In the genomic region with DNA sequence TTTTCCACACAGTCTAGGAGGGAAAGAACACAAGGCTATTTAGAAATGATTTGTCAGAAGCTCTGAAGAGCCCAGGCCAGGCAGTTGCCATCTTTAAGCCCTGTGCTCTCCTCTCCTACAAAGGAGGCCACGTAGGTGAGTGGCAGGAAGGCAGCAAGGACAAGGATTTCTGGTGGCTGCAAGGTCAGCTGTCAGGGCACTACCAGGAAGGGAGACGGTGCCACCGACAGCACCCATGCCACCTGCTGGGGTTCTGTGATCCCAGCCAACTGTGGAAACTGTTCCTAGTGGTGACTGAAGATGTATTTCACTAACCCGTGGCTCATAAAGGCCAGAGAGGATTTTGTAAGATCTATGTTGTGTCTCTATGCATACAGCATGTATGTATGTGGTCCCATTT, we compare ENCODE assay signal across 21 cellular contexts. TPM values are rescaled to one million over a fixed set of nuclear protein-coding genes. Genes with fewer than 3 reads are reported as not detected.
"Had no signal": no experiment of that assay in that cellular context is flagged by ENCODE, and none has a peak within 500 bp of the region (broad histone marks: within the 10 kb centered on the region; RNA-seq: fewer than 3 reads in every experiment).

No MANE protein-coding gene starts in this region.

- H3K27ac ChIP-seq: cardiac muscle cell, lower lobe of right lung, sigmoid colon, upper lobe of left lung had no signal

- H3K4me1 Mint-ChIP-seq: activated CD4-positive, alpha-beta memory T cell treated with anti-CD3 and anti-CD28 coated beads, Interleukin-2, amount 10 ng/mL, durations not matched to agents 7 days and 5 days; activated CD4-positive, alpha-beta T cell treated with anti-CD3 and anti-CD28 coated beads, Interleukin-2, amount 10 ng/mL, durations not matched to agents 24 days and 14 days; neural crest cell had no signal

- ATAC-seq: activated T-helper 17 cell treated with anti-CD3 and anti-CD28 coated beads, Interleukin-2, amount 50 U/mL, for 72 hours; lower lobe of right lung; mucosa of descending colon; naive thymus-derived CD4-positive, alpha-beta T cell had no signal

- H3K4me3 Mint-ChIP-seq: activated CD4-positive, alpha-beta memory T cell treated with anti-CD3 and anti-CD28 coated beads, Interleukin-2, amount 10 ng/mL, durations not matched to agents 7 days and 5 days; activated CD4-positive, alpha-beta T cell treated with anti-CD3 and anti-CD28 coated beads, Interleukin-2, amount 10 ng/mL, durations not matched to agents 24 days and 14 days; activated T-helper 17 cell treated with anti-CD3 and anti-CD28 coated beads, Interleukin-2, amount 50 U/mL, for 72 hours; naive thymus-derived CD4-positive, alpha-beta T cell; neural crest cell had no signal

- DNase-seq: activated CD4-positive, alpha-beta memory T cell treated with anti-CD3 and anti-CD28 coated beads, Interleukin-2, amount 10 ng/mL, durations not matched to agents 7 days and 5 days; activated CD4-positive, alpha-beta T cell treated with anti-CD3 and anti-CD28 coated beads, Interleukin-2, amount 10 ng/mL, durations not matched to agents 24 days and 14 days; cortex of kidney; erythroblast; foreskin fibroblast; kidney; lower lobe of right lung; mesendoderm; mucosa of descending colon; naive thymus-derived CD4-positive, alpha-beta T cell; retina; sigmoid colon; stimulated activated CD4-positive, alpha-beta T cell treated with anti-CD3 and anti-CD28 coated beads, Interleukin-15, amount 100 ng/mL, for 24 hours; stimulated activated CD8-positive, alpha-beta memory T cell treated with anti-CD3 and anti-CD28 coated beads, Interleukin-4, amount 100 ng/mL, for 48 hours; stimulated activated naive CD4-positive, alpha-beta T cell; upper lobe of left lung had no signal

- H3K27ac Mint-ChIP-seq: activated CD4-positive, alpha-beta memory T cell treated with anti-CD3 and anti-CD28 coated beads, Interleukin-2, amount 10 ng/mL, durations not matched to agents 7 days and 5 days; activated CD4-positive, alpha-beta T cell treated with anti-CD3 and anti-CD28 coated beads, Interleukin-2, amount 10 ng/mL, durations not matched to agents 24 days and 14 days had no signal

- H3K9me3 Mint-ChIP-seq: activated CD4-positive, alpha-beta memory T cell treated with anti-CD3 and anti-CD28 coated beads, Interleukin-2, amount 10 ng/mL, durations not matched to agents 7 days and 5 days; activated CD4-positive, alpha-beta T cell treated with anti-CD3 and anti-CD28 coated beads, Interleukin-2, amount 10 ng/mL, durations not matched to agents 24 days and 14 days; activated T-helper 17 cell treated with anti-CD3 and anti-CD28 coated beads, Interleukin-2, amount 50 U/mL, for 72 hours; naive thymus-derived CD4-positive, alpha-beta T cell; neural crest cell had no signal

- H3K4me2 ChIP-seq: smooth muscle cell had no signal

- H3K27me3 ChIP-seq: cardiac muscle cell, sigmoid colon, upper lobe of left lung had no signal

- H3K4me3 ChIP-seq: cardiac muscle cell, lower lobe of right lung, mucosa of descending colon, sigmoid colon, smooth muscle cell, upper lobe of left lung had no signal

- H3K4me1 ChIP-seq: lower lobe of right lung, sigmoid colon, upper lobe of left lung had no signal

- H3K27me3 Mint-ChIP-seq: activated CD4-positive, alpha-beta memory T cell treated with anti-CD3 and anti-CD28 coated beads, Interleukin-2, amount 10 ng/mL, durations not matched to agents 7 days and 5 days; activated CD4-positive, alpha-beta T cell treated with anti-CD3 and anti-CD28 coated beads, Interleukin-2, amount 10 ng/mL, durations not matched to agents 24 days and 14 days; activated T-helper 17 cell treated with anti-CD3 and anti-CD28 coated beads, Interleukin-2, amount 50 U/mL, for 72 hours; naive thymus-derived CD4-positive, alpha-beta T cell; progenitor cell of endocrine pancreas had no signal

- H3K9me3 ChIP-seq: lower lobe of right lung, mucosa of descending colon, sigmoid colon, upper lobe of left lung had no signal

RNA-seq across cellular contexts. Expression of gene FANK1, which starts 57.2 kb away (rescaled TPM):
- total RNA-seq: activated CD4-positive, alpha-beta T cell treated with anti-CD3 and anti-CD28 coated beads, Interleukin-2, amount 10 ng/mL, durations not matched to agents 24 days and 14 days had no signal
- polyA plus RNA-seq: naive thymus-derived CD4-positive, alpha-beta T cell had no signal
